In the genomic region with DNA sequence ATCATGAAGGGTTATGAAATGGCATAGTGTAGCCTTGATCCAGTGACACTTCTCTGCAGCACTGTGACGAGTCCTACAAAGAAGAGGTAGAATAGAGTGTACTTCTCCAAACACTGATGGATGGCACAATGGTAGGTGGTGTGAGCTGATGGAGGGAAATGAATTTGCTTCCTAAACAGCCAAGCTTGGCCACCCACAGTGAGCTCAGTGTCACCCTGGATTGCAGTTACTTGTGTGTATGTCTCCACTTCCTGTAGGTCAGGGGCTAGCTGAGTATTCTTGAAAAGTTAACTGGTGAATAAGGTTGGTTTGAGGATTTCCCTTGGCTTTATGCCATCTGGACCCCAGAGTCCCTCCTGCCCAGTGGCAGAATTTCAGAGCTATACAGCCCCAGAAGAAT, we compare ENCODE assay signal across 22 cellular contexts.
"Had no signal": no experiment of that assay in that cellular context is flagged by ENCODE, and none has a peak within 500 bp of the region (broad histone marks: within the 10 kb centered on the region; RNA-seq: fewer than 3 reads in every experiment).

No MANE protein-coding gene starts in this region.

- H3K9me3 Mint-ChIP-seq: effector memory CD8-positive, alpha-beta T cell; memory B cell; natural killer cell treated with Interleukin-12 subunit alpha and Interleukin-12 subunit beta and Interleukin-15 and Interleukin-18, amount 100 ng/mL, for 72 hours had no signal

- H3K4me1 ChIP-seq: prostate gland, upper lobe of right lung had no signal

- H3K4me3 Mint-ChIP-seq: effector memory CD8-positive, alpha-beta T cell; memory B cell; natural killer cell treated with Interleukin-12 subunit alpha and Interleukin-12 subunit beta and Interleukin-15 and Interleukin-18, amount 100 ng/mL, for 72 hours had no signal

- H3K36me3 Mint-ChIP-seq: activated naive CD4-positive, alpha-beta T cell treated with anti-CD3 and anti-CD28 coated beads, Interleukin-2, amount 50 U/mL, for 72 hours; memory B cell; natural killer cell treated with Interleukin-12 subunit alpha and Interleukin-12 subunit beta and Interleukin-15 and Interleukin-18, amount 100 ng/mL, for 72 hours had no signal

- ATAC-seq: effector memory CD8-positive, alpha-beta T cell; gastroesophageal sphincter; natural killer cell treated with Interleukin-12 subunit alpha and Interleukin-12 subunit beta and Interleukin-15 and Interleukin-18, amount 100 ng/mL, for 72 hours had no signal

- H3K36me3 ChIP-seq: brain microvascular endothelial cell, esophagus muscularis mucosa, gastroesophageal sphincter, ovary, prostate gland, upper lobe of right lung, WERI-Rb-1 had no signal

- FAIRE-seq: endothelial cell of umbilical vein had no signal

- H3K27me3 ChIP-seq: brain microvascular endothelial cell, esophagus muscularis mucosa, gastroesophageal sphincter, ovary, upper lobe of right lung had no signal

- H3K27ac ChIP-seq: brain microvascular endothelial cell, esophagus muscularis mucosa, gastroesophageal sphincter, ovary, prostate gland, upper lobe of right lung, WERI-Rb-1 had no signal

- H3K4me3 ChIP-seq: esophagus muscularis mucosa, gastroesophageal sphincter, ovary, prostate gland, upper lobe of right lung had no signal

- H3K9me3 ChIP-seq: esophagus muscularis mucosa, gastroesophageal sphincter, ovary, prostate gland, upper lobe of right lung had no signal

- DNase-seq: activated CD4-positive, alpha-beta T cell treated with anti-CD3 and anti-CD28 coated beads for 1 hour; activated gamma-delta T cell treated with Interleukin-2 at 50 U/mL for 16 hours; activated T-cell treated with anti-CD3 and anti-CD28 coated beads, Interleukin-2, amount 50 U/mL, for 1 hour; aorta; central memory CD4-positive, alpha-beta T cell; effector memory CD8-positive, alpha-beta T cell; head of caudate nucleus; hypothalamus; left cardiac atrium; ovary; stimulated activated CD4-positive, alpha-beta T cell treated with anti-CD3 and anti-CD28 coated beads, Interleukin-4, amount 100 ng/mL, for 24 hours; stimulated activated naive CD4-positive, alpha-beta T cell treated with Interleukin-2 at 50 U/mL for 16 hours; upper lobe of right lung; WERI-Rb-1 had no signal

- H3K27ac Mint-ChIP-seq: activated naive CD4-positive, alpha-beta T cell treated with anti-CD3 and anti-CD28 coated beads, Interleukin-2, amount 50 U/mL, for 72 hours; effector memory CD8-positive, alpha-beta T cell; memory B cell; natural killer cell treated with Interleukin-12 subunit alpha and Interleukin-12 subunit beta and Interleukin-15 and Interleukin-18, amount 100 ng/mL, for 72 hours had no signal

- H3K4me1 Mint-ChIP-seq: memory B cell had no signal
